8 cellular contexts compared by ENCODE assay signal in the genomic region with DNA sequence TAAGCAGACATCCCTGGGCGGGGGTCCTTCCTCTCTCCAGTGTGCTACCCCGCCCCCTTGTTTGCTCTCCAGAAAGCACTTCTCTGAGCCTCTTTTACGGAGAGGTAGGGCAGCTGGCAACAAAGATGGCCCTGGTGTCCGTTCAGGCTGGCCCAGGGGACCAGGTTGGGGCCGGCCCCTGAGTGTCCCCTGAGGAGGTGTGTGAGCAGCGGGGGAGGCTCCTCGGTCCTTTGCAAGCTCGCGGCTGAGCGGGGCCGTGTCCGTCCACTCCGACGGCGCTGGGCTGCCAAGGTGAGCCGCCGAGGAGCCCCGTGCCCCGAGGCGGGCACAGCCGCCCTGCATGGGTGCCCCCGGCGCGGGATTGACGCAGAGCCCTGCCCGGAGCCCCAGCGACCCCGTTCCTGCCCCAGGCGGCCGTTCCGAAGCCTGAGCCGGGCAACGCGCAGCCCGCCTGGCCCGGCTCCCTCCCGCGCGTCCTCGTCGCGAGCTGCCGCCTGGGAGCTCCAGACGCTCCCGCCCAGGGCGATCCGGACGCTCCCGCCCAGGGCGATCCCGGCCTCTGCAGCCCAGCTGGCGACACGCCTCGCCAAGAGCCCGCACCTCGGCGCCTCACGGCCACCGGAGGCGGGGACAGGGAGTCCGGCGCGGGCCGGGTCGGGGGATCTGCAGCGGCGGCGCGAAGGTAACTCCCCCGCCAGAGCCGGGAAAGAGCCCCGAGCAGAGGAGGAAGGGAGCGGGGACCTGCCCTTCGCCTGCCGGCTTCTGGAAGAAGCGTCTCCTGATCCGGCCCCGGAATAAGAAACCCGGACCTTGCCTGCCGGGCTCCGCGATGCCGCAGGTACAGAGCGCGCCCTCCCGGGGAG. TPM values are rescaled to one million over a fixed set of nuclear protein-coding genes. Genes with fewer than 3 reads are reported as not detected.
A peak's percentile ranks its signal among the peaks of the same experiment; 100 is the strongest.
DNase-seq lines count a peak whose midpoint lies in the region; ATAC-seq, FAIRE-seq and TF ChIP-seq lines count a peak whose summit lies in the region.

A gene (plus strand): TSS at position 569 of the 863 bp plus-strand sequence. CDS start 2,243 bp downstream, outside the sequence.

- no peak for TF ChIP-seq RAD21 in HepG2 (CRISPR knock-in tag; IDR thresholded peaks at IDR 0.05)

- no peak for FAIRE-seq in HepG2 (lab: Jason Lieb, UNC)

- H3K9me3 ChIP-seq in HepG2 (ENCODE audit: low read length) (no peaks in the 10 kb centered on the region), subcutaneous abdominal adipose tissue (ENCODE audit: control insufficient read depth in 5 of 5, low read length in 5 of 5) (no peaks in the 10 kb centered on the region)

- H4K20me1 ChIP-seq in HepG2 (ENCODE audit: insufficient read depth, low read length): no peaks in the 10 kb centered on the region

- TF ChIP-seq POLR2A in HepG2 (IDR thresholded peaks at IDR 0.05; ENCODE audit: insufficient read depth in 1 of 2, low read depth in 2 of 2, low read length in 2 of 2): no peak

- peak within 1 kb of the TSS; percentile 54 for H3K4me2 ChIP-seq in HepG2 (ENCODE audit: low read depth, low read length)

- POLR2A ChIA-PET in HepG2 (lab: Yijun Ruan, JAX): no interaction called here

- H3K36me3 ChIP-seq in HepG2 (replicated peaks in 1 of 2; ENCODE audit: control insufficient read depth in 1 of 2, insufficient read depth in 2 of 2, low read length in 2 of 2) (no peaks in the 10 kb centered on the region), subcutaneous abdominal adipose tissue (ENCODE audit: control insufficient read depth in 5 of 5, insufficient read depth in 5 of 5, low read length in 5 of 5) (no peaks in the 10 kb centered on the region)

- H3K4me3 ChIP-seq in cardiac fibroblast (replicated peaks in 1 of 2; ENCODE audit: low read depth in 2 of 2, low read length in 2 of 2) (peak within 1 kb of the TSS; percentile 33 to 47), HepG2 (replicated peaks in 1 of 3; ENCODE audit: insufficient read depth in 1 of 3, low read depth in 2 of 3, low read length in 3 of 3) (peak within 1 kb of the TSS in 2 of 3 experiments; percentile 20 to 58; a peak in 3 of 6 replicates), subcutaneous abdominal adipose tissue (ENCODE audit: low read depth in 1 of 5, low read length in 5 of 5) (peak within 1 kb of the TSS in 4 of 5 donors; percentile 59 to 70 (median 64))

- H3K27me3 ChIP-seq in HepG2 (ENCODE audit: control insufficient read depth in 1 of 2, insufficient read depth in 2 of 2, low read length in 2 of 2): peaks cover 11 to 59% of the 10 kb centered on the region in 2 experiments; a peak in 4 of 5 replicates
- peaks cover 8 to 19% (median 16%) of the 10 kb centered on the region in 5 donors for H3K27me3 ChIP-seq in subcutaneous abdominal adipose tissue (ENCODE audit: control insufficient read depth in 5 of 5, insufficient read depth in 4 of 5, low read length in 5 of 5)

- intact Hi-C loops in HepG2 (cut with micrococcal nuclease; ENCODE audit: unreplicated experiment): no loop called here

- no peaks in the 10 kb centered on the region for H3K79me2 ChIP-seq in HepG2 (ENCODE audit: insufficient read depth, low read length)

- H3K9ac ChIP-seq in HepG2 (ENCODE audit: insufficient read depth, low read depth, low read length) (no peak within 1 kb of the TSS), subcutaneous abdominal adipose tissue (ENCODE audit: low read length in 5 of 5) (peak within 1 kb of the TSS in 4 of 5 donors; percentile 22 to 72 (median 47))

- H3K4me1 ChIP-seq in HepG2 (ENCODE audit: insufficient read depth, low read length): no peaks in the 10 kb centered on the region; the same call in 1 of the 2 replicates
- peaks cover 0 to 21% (median 14%) of the 10 kb centered on the region in 5 donors for H3K4me1 ChIP-seq in subcutaneous abdominal adipose tissue (ENCODE audit: control insufficient read depth in 5 of 5, insufficient read depth in 5 of 5, low read length in 5 of 5)

- WGBS in HepG2 (ENCODE audit: low lambda C conversion rate): 9% methylated on average over 44 of the region's 86 CpGs

- DNase-seq in NCI-H2227 (lab: John Stamatoyannopoulos, UW; ENCODE audit: unreplicated experiment) (peak; percentile 67), NCI-H2227 treated with DMSO at 0.1 percent for 48 hours (lab: John Stamatoyannopoulos, UW) (no peak), NCI-H2171 treated with DMSO at 0.1 percent for 48 hours (lab: John Stamatoyannopoulos, UW) (peak; percentile 27), cardiac fibroblast (ENCODE audit: low read depth in 2 of 2) (peak; percentile 11 to 15), HepG2 (ENCODE audit: low spot score) (no peak), T1000 (lab: John Stamatoyannopoulos, UW) (no peak)

- TF ChIP-seq EP300 in HepG2 (IDR thresholded peaks at IDR 0.05; ENCODE audit: low read depth in 2 of 2, low read length in 2 of 2) (no peak), HepG2 (CRISPR knock-in tag; IDR thresholded peaks at IDR 0.05; ENCODE audit: borderline replicate concordance) (no peak)

- H3K27ac ChIP-seq in HepG2 (ENCODE audit: extremely low read length, insufficient read depth, low read length): no peak within 1 kb of the TSS
- H3K27ac ChIP-seq in subcutaneous abdominal adipose tissue (ENCODE audit: low read depth, low read length): peak within 1 kb of the TSS; percentile 16

- CTCF ChIA-PET in HepG2 (lab: Yijun Ruan, JAX; ENCODE audit: low intra/inter-chr PET ratio, low total read pairs): no interaction called here

- no TSS peak for BruUV-seq in HepG2 (replicated peaks; lab: Mats Ljungman, UMichigan)

- ATAC-seq in HepG2 (peak; percentile 92), GM18868 (IDR thresholded peaks at IDR 0.05; ENCODE audit: unreplicated experiment) (no peak)

- in situ Hi-C loops in HepG2 (cut with HindIII; ENCODE audit: extremely low pct_ligation_motif_present, low pct_unique_long_range_greater_than_20kb): no loop called here

- H2AFZ ChIP-seq in HepG2 (ENCODE audit: low read length): no peak within 1 kb of the TSS

- no peak for TF ChIP-seq CTCF in cardiac fibroblast (IDR thresholded peaks at IDR 0.05; ENCODE audit: low read depth, low read length)
- 0 out of 2 replicates have a peak, but pooled peaks have one; percentile 18 for TF ChIP-seq CTCF in HepG2 (CRISPR knock-in tag; IDR thresholded peaks at IDR 0.05)

TF ChIP-seq in HepG2, 621 proteins besides CTCF, POLR2A, EP300 and RAD21 (continues in another document):
- TF ChIP-seq RARA (CRISPR knock-in tag; IDR thresholded peaks at IDR 0.05) (no peak), PHB2 (IDR thresholded peaks at IDR 0.05; ENCODE audit: partially characterized antibody) (no peak), SATB2 (CRISPR knock-in tag; IDR thresholded peaks at IDR 0.05) (no peak), GLI4 (CRISPR knock-in tag; IDR thresholded peaks at IDR 0.05; ENCODE audit: borderline replicate concordance) (no peak), MIER3 (CRISPR knock-in tag; IDR thresholded peaks at IDR 0.05; ENCODE audit: borderline replicate concordance) (no peak)

RNA-seq across cellular contexts. Expression of the gene that starts here (rescaled TPM):
- total RNA-seq in HepG2 (2016; rRNA removed; fragmentation: Illumina TruSeq; extraction: Trizol): not detected in 2 replicates
- total RNA-seq in HepG2 (2016; cell fraction: cytosol; rRNA removed; fragmentation: Illumina TruSeq; extraction: Trizol; ENCODE audit: low read depth): not detected in 2 replicates
- total RNA-seq in HepG2 (2016; cell fraction: insoluble cytoplasmic fraction; rRNA removed; fragmentation: Illumina TruSeq; extraction: Trizol): not detected in 2 replicates
- not detected in 2 replicates for total RNA-seq in HepG2 (2016; cell fraction: membrane; rRNA removed; fragmentation: Illumina TruSeq; extraction: Trizol)
- total RNA-seq in HepG2 (2016; cell fraction: nucleus; rRNA removed; fragmentation: Illumina TruSeq; extraction: Trizol): not detected in 2 replicates
- not detected in 2 replicates for polyA plus RNA-seq in HepG2 (2011; rRNA removed)
- polyA plus RNA-seq in HepG2 (2011; cell fraction: cytosol; rRNA removed): not detected in 2 replicates
- polyA plus RNA-seq in HepG2 (2011; cell fraction: nucleus; rRNA removed): not detected in 2 replicates
- not detected in 2 replicates for polyA plus RNA-seq in HepG2 (2012)
- polyA plus RNA-seq in HepG2 (2016; cell fraction: cytosol; fragmentation: Illumina TruSeq; extraction: Trizol; ENCODE audit: low read depth): not detected in 2 replicates
- polyA plus RNA-seq in HepG2 (2016; cell fraction: insoluble cytoplasmic fraction; fragmentation: Illumina TruSeq; extraction: Trizol; ENCODE audit: low read depth): not detected in 2 replicates
- polyA plus RNA-seq in HepG2 (2016; cell fraction: membrane; fragmentation: Illumina TruSeq; extraction: Trizol; ENCODE audit: low read depth): not detected in 2 replicates
- polyA plus RNA-seq in HepG2 (2016; cell fraction: nucleus; fragmentation: Illumina TruSeq; extraction: Trizol; ENCODE audit: insufficient read depth, low read depth): not detected in 2 replicates
- not detected in 2 replicates for polyA minus RNA-seq in HepG2 (2011; rRNA and poly(A)+ RNA removed; ENCODE audit: low replicate concordance)
- polyA minus RNA-seq in HepG2 (2011; cell fraction: cytosol; rRNA and poly(A)+ RNA removed): not detected in 2 replicates
- not detected in 2 replicates for polyA minus RNA-seq in HepG2 (2011; cell fraction: nucleus; rRNA and poly(A)+ RNA removed)

Comparison
In these comparisons a context has a peak if more than half of its experiments do, and no peak if none do; other contexts are left out.
1. DNase-seq: peak in NCI-H2227 (single experiment), NCI-H2171 treated with DMSO at 0.1 percent for 48 hours (single experiment) and cardiac fibroblast (2 of 2); none in NCI-H2227 treated with DMSO at 0.1 percent for 48 hours (single experiment), HepG2 (single experiment) and T1000 (single experiment).
2. Peak in ATAC-seq, H3K4me3 ChIP-seq and H3K4me2 ChIP-seq in HepG2; RNA of the gene not detected or under 1 TPM.
3. Peak in every context shown above with its lines, with median percentiles within 50 percentile points of each other: H3K4me3 ChIP-seq.